1 cellular context compared by ENCODE assay signal in the genomic region with DNA sequence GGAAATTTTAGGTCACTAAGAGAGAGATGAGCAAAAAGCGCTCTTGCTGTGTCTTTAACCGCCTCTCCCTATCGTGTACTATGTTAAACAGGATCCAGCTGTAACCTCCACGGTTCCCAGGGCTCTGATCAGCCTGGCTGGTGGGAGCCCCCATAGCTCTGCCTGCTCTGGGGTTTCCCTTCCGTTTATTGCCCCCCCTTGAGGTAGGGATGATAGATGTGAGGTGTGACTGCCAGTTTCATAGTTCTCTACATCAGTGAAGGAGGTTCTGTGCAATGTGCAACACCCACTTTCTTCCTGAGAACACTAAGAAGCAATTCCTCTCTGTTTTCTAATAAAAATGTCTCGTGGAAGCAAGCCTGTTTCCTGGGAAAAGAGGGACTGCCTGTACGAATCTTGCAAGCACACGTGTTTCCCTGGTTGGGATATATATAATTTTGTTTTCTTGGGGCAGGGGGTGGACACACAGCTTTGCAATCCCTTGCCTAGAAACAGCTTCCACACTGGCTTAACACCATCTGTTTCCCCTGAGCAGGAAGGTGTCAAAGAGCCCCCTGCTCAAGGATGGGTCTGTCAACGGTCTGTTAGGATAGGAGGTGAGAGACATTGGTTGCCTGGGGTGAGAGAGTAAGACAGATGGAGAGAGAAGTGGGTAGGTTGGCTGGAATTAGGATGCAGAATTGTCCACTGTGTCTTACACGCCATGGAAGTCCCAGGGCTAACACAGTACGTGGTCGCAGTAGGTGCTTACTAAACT.
TF ChIP-seq lines count a peak whose summit lies in the region.

No MANE protein-coding gene starts in this region.

TF ChIP-seq in IMR-90, 13 proteins besides CTCF, POLR2A, EP300 and RAD21 (continued from another document):
- no peak for TF ChIP-seq SMC3 (IDR thresholded peaks at IDR 0.05; ENCODE audit: low read depth, low read length)
- TF ChIP-seq MXI1 (IDR thresholded peaks at IDR 0.05; ENCODE audit: borderline replicate concordance, low read depth, low read length) = no peak
- TF ChIP-seq FOS (IDR thresholded peaks at IDR 0.05; ENCODE audit: low read depth, low read length) = no peak
- TF ChIP-seq RFX5 (IDR thresholded peaks at IDR 0.05; ENCODE audit: low read depth, low read length) = no peak
- no peak for TF ChIP-seq CHD1 (IDR thresholded peaks at IDR 0.05; ENCODE audit: low read depth, low read length)
TF ChIP-seq in IMR-90: peak in this region for 0.
